In genomic region chr3:87350367-87351199, GRCh38 we compare ENCODE assay signal across 8 cellular contexts.
DNase-seq lines count a peak whose midpoint lies in the region; TF ChIP-seq lines count a peak whose summit lies in the region.

No MANE protein-coding gene starts in this region.

- no peaks in the 10 kb centered on the region for H3K9me3 ChIP-seq in neuronal stem cell (replicated peaks in 1 of 2; ENCODE audit: control insufficient read depth in 2 of 2, insufficient read depth in 1 of 2, low read depth in 1 of 2, low read length in 2 of 2)

- no peak overlapping the region for H3K9ac ChIP-seq in neuronal stem cell (ENCODE audit: low read depth, low read length, poor library complexity)

- H2AK5ac ChIP-seq in neuronal stem cell (ENCODE audit: low read depth, low read length), result no peak overlapping the region

- peak; percentile 87 for TF ChIP-seq CTCF in C4-2B (conservative IDR thresholded peaks at IDR 0.05)
- TF ChIP-seq CTCF in GM12875 (IDR thresholded peaks at IDR 0.05; ENCODE audit: borderline replicate concordance, insufficient read depth, low read depth, low read length), result peak; percentile 65
- peak; percentile 76 for TF ChIP-seq CTCF in HFF-Myc (IDR thresholded peaks at IDR 0.05; ENCODE audit: low read depth, low read length, missing control alignments)
- peak; percentile 89 for TF ChIP-seq CTCF in fibroblast of the aortic adventitia (IDR thresholded peaks at IDR 0.05; ENCODE audit: insufficient read depth, low read length)

- H3K27me3 ChIP-seq in neuronal stem cell (ENCODE audit: control insufficient read depth in 3 of 3, insufficient read depth in 3 of 3, low read depth in 1 of 3, low read length in 3 of 3), result no peaks in the 10 kb centered on the region

- no peaks in the 10 kb centered on the region for H3K36me3 ChIP-seq in neuronal stem cell (replicated peaks in 1 of 2; ENCODE audit: control insufficient read depth in 2 of 2, insufficient read depth in 2 of 2, low read length in 2 of 2)

- H2BK12ac ChIP-seq in neuronal stem cell (ENCODE audit: low read length), result no peak overlapping the region

- H3K4me2 ChIP-seq in neuronal stem cell (ENCODE audit: insufficient read depth, low read length, poor library complexity, severe bottlenecking), result no peak overlapping the region

- no peak overlapping the region for H3K23ac ChIP-seq in neuronal stem cell (ENCODE audit: low read depth, low read length, poor library complexity)

- H2BK15ac ChIP-seq in neuronal stem cell (ENCODE audit: low read length), result no peak overlapping the region

- no peak overlapping the region for H2AFZ ChIP-seq in neuronal stem cell (ENCODE audit: low read length)

- H3K14ac ChIP-seq in neuronal stem cell (ENCODE audit: low read length), result no peak overlapping the region

- no peak overlapping the region for H2BK120ac ChIP-seq in neuronal stem cell (ENCODE audit: low read depth, low read length)

- no peak overlapping the region for H3K18ac ChIP-seq in neuronal stem cell (ENCODE audit: low read length)

- DNase-seq in HFF-Myc (ENCODE audit: extremely low read depth, low read depth) (no peak), M059J (ENCODE audit: low read depth) (peak; percentile 37), T-helper 1 cell (peak in 3 of 5 donors; percentile 8 to 34 (median 14)), fibroblast of the aortic adventitia (ENCODE audit: low read depth) (peak; percentile 71), neuronal stem cell (ENCODE audit: low spot score) (peak; percentile 43), cortex of kidney (lab: John Stamatoyannopoulos, UW) (no peak)

- no CpG with 5 or more reads among the region's 9 CpGs for WGBS in neuronal stem cell (ENCODE audit: extremely low coverage in 2 of 2, insufficient read length in 2 of 2, insufficient replicate concordance in 1 of 2), 2 donors

- H2BK5ac ChIP-seq in neuronal stem cell (ENCODE audit: low read length), result no peak overlapping the region

- no peaks in the 10 kb centered on the region for H3K4me1 ChIP-seq in neuronal stem cell (ENCODE audit: control insufficient read depth in 2 of 2, insufficient read depth in 1 of 2, low read depth in 1 of 2, low read length in 2 of 2)

- H3K4me3 ChIP-seq in GM12875 (ENCODE audit: low read depth, low read length), result no peak overlapping the region
- no peak overlapping the region for H3K4me3 ChIP-seq in HFF-Myc (replicated peaks; ENCODE audit: low read depth, low read length)
- no peak overlapping the region for H3K4me3 ChIP-seq in fibroblast of the aortic adventitia (ENCODE audit: low read depth, low read length)
- no peak overlapping the region for H3K4me3 ChIP-seq in neuronal stem cell (ENCODE audit: low read length in 2 of 2)

- H3K4ac ChIP-seq in neuronal stem cell (ENCODE audit: low read length), result no peak overlapping the region

- H4K8ac ChIP-seq in neuronal stem cell (ENCODE audit: low read depth, low read length), result no peak overlapping the region

- no peaks in the 10 kb centered on the region for H3K79me1 ChIP-seq in neuronal stem cell (ENCODE audit: low read depth, low read length)

- H3K27ac ChIP-seq in C4-2B, result no peak overlapping the region
- H3K27ac ChIP-seq in neuronal stem cell (replicated peaks; ENCODE audit: low read length), result no peak overlapping the region

- no peak overlapping the region for H4K91ac ChIP-seq in neuronal stem cell (ENCODE audit: low read depth, low read length, poor library complexity)

Comparison
In these comparisons a context has a peak if more than half of its experiments do, and no peak if none do; other contexts are left out.
1. DNase-seq: peak in M059J (single experiment), T-helper 1 cell (3 of 5), fibroblast of the aortic adventitia (single experiment) and neuronal stem cell (single experiment); none in HFF-Myc (single experiment) and cortex of kidney (single experiment).
2. Peak in every context shown above with its lines, with median percentiles within 50 percentile points of each other: CTCF ChIP-seq.